1 cellular context compared by ENCODE assay signal in genomic region chr13:99031725-99032298, GRCh38.
TF ChIP-seq lines count a peak whose summit lies in the region.

No MANE protein-coding gene starts in this region.

TF ChIP-seq in A549, 52 proteins besides CTCF, POLR2A, EP300 and RAD21 (continued from another document):
- no peak for TF ChIP-seq CHD4 (IDR thresholded peaks at IDR 0.05; ENCODE audit: borderline replicate concordance)
- TF ChIP-seq GATA3 (IDR thresholded peaks at IDR 0.05; ENCODE audit: borderline replicate concordance), result no peak
TF ChIP-seq in A549: peak in this region for 0.
